10 cellular contexts compared by ENCODE assay signal in the genomic region with DNA sequence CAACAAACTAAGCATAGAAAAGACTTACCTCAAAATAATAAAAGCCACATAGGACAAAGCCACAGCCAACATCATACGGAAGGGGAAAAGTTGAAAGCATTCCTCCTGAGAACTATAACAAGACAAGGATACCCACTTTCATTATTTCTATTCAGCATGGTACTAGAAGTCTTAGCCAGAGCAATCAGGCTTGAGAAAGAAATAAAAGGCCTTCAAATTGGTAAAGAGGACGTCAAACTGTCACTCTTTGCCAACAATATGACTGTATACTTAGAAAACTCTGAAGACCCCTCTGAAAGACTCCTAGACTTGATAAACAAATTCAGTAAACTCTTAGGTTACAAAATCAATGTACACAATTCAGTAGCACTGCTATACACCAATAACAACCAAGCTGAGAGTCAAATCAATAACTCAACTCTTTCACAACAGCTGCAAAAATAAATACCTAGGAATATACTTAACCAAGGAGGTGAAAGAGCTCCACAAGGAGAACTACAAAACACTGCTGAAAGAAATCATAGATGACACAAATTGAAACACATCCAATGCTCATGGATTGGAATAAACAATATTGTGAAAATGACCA. TPM values are rescaled to one million over a fixed set of nuclear protein-coding genes. Genes with fewer than 3 reads are reported as not detected.
"Had no signal": no experiment of that assay in that cellular context is flagged by ENCODE, and none has a peak within 500 bp of the region (broad histone marks: within the 10 kb centered on the region; RNA-seq: fewer than 3 reads in every experiment).

No MANE protein-coding gene starts in this region.

- H3K36me3 ChIP-seq: HAP-1 had no signal

- H3K27ac ChIP-seq: HL-60 had no signal

- H3K4me3 ChIP-seq: HAP-1, K562 had no signal

- FAIRE-seq: K562 had no signal

- H3K4me1 ChIP-seq: HAP-1 had no signal

- H3K27ac Mint-ChIP-seq: HFFc6 had no signal

- H3K4me3 Mint-ChIP-seq: HFFc6 had no signal

- H3K9me3 ChIP-seq: HAP-1 had no signal

- DNase-seq: GOT3, H7, HFFc6, IMR-90, KG1 had no signal

- ATAC-seq: HCT116, K562 had no signal

RNA-seq across cellular contexts. Expression of a gene that starts 11.6 kb away (rescaled TPM):
- total RNA-seq: H7, HT1080, IMR-90, K562 had no signal
- polyA plus RNA-seq: IMR-90 had no signal

RNA-seq across cellular contexts. Expression of a gene that starts 19.6 kb away (rescaled TPM):
- total RNA-seq: HFFc6, HT1080, IMR-90 had no signal
- polyA plus RNA-seq: IMR-90, K562 had no signal
